ENCODE assay signal across 16 cellular contexts in genomic region chr15:84874991-84875390, GRCh38. TPM values are rescaled to one million over a fixed set of nuclear protein-coding genes. Genes with fewer than 3 reads are reported as not detected.
"Had no signal": no experiment of that assay in that cellular context is flagged by ENCODE, and none has a peak within 500 bp of the region (broad histone marks: within the 10 kb centered on the region; RNA-seq: fewer than 3 reads in every experiment).

No MANE protein-coding gene starts in this region.

- H3K9me3 Mint-ChIP-seq: activated T-helper 1 cell treated with anti-CD3 and anti-CD28 coated beads, Interleukin-12 subunit alpha, Interleukin-12 subunit beta, Interleukin-2, Interleukin-4 antibody, amounts not matched to agents 30 ng/mL and 10 ng/mL and 1 ng/mL, durations not matched to agents 14 hours and 24 hours and 36 hours; neural crest cell; stimulated activated memory B cell treated with anti-CD40 and anti-IgM and Interleukin-4, amounts not matched to agents 10 μg/mL and 1 μg/mL and 100 μg/mL, for 72 hours had no signal

- ATAC-seq: activated CD8-positive, alpha-beta T cell treated with anti-CD3 and anti-CD28 coated beads, Interleukin-2, amount 10 ng/mL, durations not matched to agents 7 days and 5 days; right cardiac atrium; stimulated activated memory B cell treated with anti-CD40 and anti-IgM and Interleukin-4, amounts not matched to agents 10 μg/mL and 1 μg/mL and 100 μg/mL, for 72 hours had no signal

- H3K36me3 Mint-ChIP-seq: stimulated activated memory B cell treated with anti-CD40 and anti-IgM and Interleukin-4, amounts not matched to agents 10 μg/mL and 1 μg/mL and 100 μg/mL, for 72 hours had no signal

- H3K27me3 Mint-ChIP-seq: stimulated activated memory B cell treated with anti-CD40 and anti-IgM and Interleukin-4, amounts not matched to agents 10 μg/mL and 1 μg/mL and 100 μg/mL, for 72 hours had no signal

- H3K27me3 ChIP-seq: upper lobe of left lung had no signal

- H3K4me3 ChIP-seq: upper lobe of left lung had no signal

- H3K79me2 ChIP-seq: parathyroid adenoma had no signal

- H2AFZ ChIP-seq: parathyroid adenoma had no signal

- H3K27ac Mint-ChIP-seq: activated CD8-positive, alpha-beta T cell treated with anti-CD3 and anti-CD28 coated beads, Interleukin-2, amount 10 ng/mL, durations not matched to agents 7 days and 5 days; activated T-helper 1 cell treated with anti-CD3 and anti-CD28 coated beads, Interleukin-12 subunit alpha, Interleukin-12 subunit beta, Interleukin-2, Interleukin-4 antibody, amounts not matched to agents 30 ng/mL and 10 ng/mL and 1 ng/mL, durations not matched to agents 14 hours and 24 hours and 36 hours; stimulated activated memory B cell treated with anti-CD40 and anti-IgM and Interleukin-4, amounts not matched to agents 10 μg/mL and 1 μg/mL and 100 μg/mL, for 72 hours had no signal

- H3K4me1 ChIP-seq: parathyroid adenoma had no signal

- H3K9me3 ChIP-seq: upper lobe of left lung had no signal

- H3K27ac ChIP-seq: parathyroid adenoma, upper lobe of left lung, VCaP had no signal

- H3K4me3 Mint-ChIP-seq: activated CD8-positive, alpha-beta T cell treated with anti-CD3 and anti-CD28 coated beads, Interleukin-2, amount 10 ng/mL, durations not matched to agents 7 days and 5 days; activated T-helper 1 cell treated with anti-CD3 and anti-CD28 coated beads, Interleukin-12 subunit alpha, Interleukin-12 subunit beta, Interleukin-2, Interleukin-4 antibody, amounts not matched to agents 30 ng/mL and 10 ng/mL and 1 ng/mL, durations not matched to agents 14 hours and 24 hours and 36 hours; neural crest cell; stimulated activated memory B cell treated with anti-CD40 and anti-IgM and Interleukin-4, amounts not matched to agents 10 μg/mL and 1 μg/mL and 100 μg/mL, for 72 hours had no signal

- H3K4me1 Mint-ChIP-seq: stimulated activated memory B cell treated with anti-CD40 and anti-IgM and Interleukin-4, amounts not matched to agents 10 μg/mL and 1 μg/mL and 100 μg/mL, for 72 hours had no signal

- H3K9ac ChIP-seq: parathyroid adenoma had no signal

- DNase-seq: activated CD8-positive, alpha-beta memory T cell treated with anti-CD3 and anti-CD28 coated beads, Interleukin-2, amount 50 U/mL, for 48 hours; activated CD8-positive, alpha-beta T cell treated with anti-CD3 and anti-CD28 coated beads, Interleukin-2, amount 10 ng/mL, durations not matched to agents 7 days and 5 days; activated naive CD4-positive, alpha-beta T cell; aorta; cortex of kidney; effector memory CD4-positive, alpha-beta T cell; mesenchymal stem cell; T-helper 1 cell; upper lobe of left lung had no signal

- H3K36me3 ChIP-seq: upper lobe of left lung had no signal

RNA-seq across cellular contexts. Expression of gene SLC28A1, which starts 9.5 kb away (rescaled TPM):
- total RNA-seq: activated CD8-positive, alpha-beta T cell treated with anti-CD3 and anti-CD28 coated beads, Interleukin-2, amount 10 ng/mL, durations not matched to agents 7 days and 5 days; activated T-helper 1 cell treated with anti-CD3 and anti-CD28 coated beads, Interleukin-12 subunit alpha, Interleukin-12 subunit beta, Interleukin-2, Interleukin-4 antibody, amounts not matched to agents 30 ng/mL and 10 ng/mL and 1 ng/mL, durations not matched to agents 14 hours and 24 hours and 36 hours; epithelial cell of proximal tubule; neural crest cell; upper lobe of left lung had no signal
